21 cellular contexts compared by ENCODE assay signal in genomic region chr1:19786988-19787423, GRCh38. TPM values are rescaled to one million over a fixed set of nuclear protein-coding genes. Genes with fewer than 3 reads are reported as not detected.
A peak's percentile ranks its signal among the peaks of the same experiment; 100 is the strongest.
DNase-seq lines count a peak whose midpoint lies in the region; ATAC-seq, FAIRE-seq and TF ChIP-seq lines count a peak whose summit lies in the region.
"Had no signal": no experiment of that assay in that cellular context is flagged by ENCODE, and none has a peak within 500 bp of the region (broad histone marks: within the 10 kb centered on the region; RNA-seq: fewer than 3 reads in every experiment).

No MANE protein-coding gene starts in this region.

- H3K27ac ChIP-seq in 22Rv1 (peak overlapping the region; percentile 34), HUES48 (ENCODE audit: low read depth, low read length) (no peak overlapping the region), H1 (ENCODE audit: low read depth, low read length) (no peak overlapping the region), mesendoderm (ENCODE audit: low read depth, low read length) (no peak overlapping the region), right cardiac atrium (ENCODE audit: low read length) (no peak overlapping the region), OCI-LY7 (ENCODE audit: low read depth, low read length, poor library complexity, severe bottlenecking) (no peak overlapping the region)
- H3K27ac ChIP-seq: KMS-11, SK-N-MC, vagina had no signal

- H3K4me3 Mint-ChIP-seq in activated T-helper 17 cell treated with anti-CD3 and anti-CD28 coated beads, Interleukin-2, amount 50 U/mL, for 72 hours, result no peak overlapping the region
- H3K4me3 Mint-ChIP-seq: activated naive CD8-positive, alpha-beta T cell treated with anti-CD3 and anti-CD28 coated beads for 36 hours; activated T-cell treated with anti-CD3 and anti-CD28 coated beads, Interleukin-2, amount 50 U/mL, for 4 hours; stimulated activated memory B cell treated with anti-CD40 and anti-IgM and Interleukin-4, amounts not matched to agents 10 μg/mL and 1 μg/mL and 100 μg/mL, for 72 hours had no signal

- H3K9me3 ChIP-seq in HUES48 (ENCODE audit: control insufficient read depth, insufficient read depth, low read length), result no peaks in the 10 kb centered on the region
- no peaks in the 10 kb centered on the region for H3K9me3 ChIP-seq in H1 (ENCODE audit: insufficient read depth in 2 of 2, low read depth in 1 of 2, low read length in 1 of 2)
- no peaks in the 10 kb centered on the region for H3K9me3 ChIP-seq in right cardiac atrium (ENCODE audit: control insufficient read depth, low read length)
- no peaks in the 10 kb centered on the region for H3K9me3 ChIP-seq in OCI-LY7 (ENCODE audit: low read length)
- H3K9me3 ChIP-seq: vagina had no signal

- no peaks in the 10 kb centered on the region for H3K23me2 ChIP-seq in H1 (ENCODE audit: low read depth, low read length)

- DNase-seq in H1 (ENCODE audit: low read depth in 1 of 2, low spot score in 2 of 2) (peak in 1 of 2 experiments; percentile 70), mesendoderm (peak; percentile 91), right cardiac atrium (no peak), OCI-LY7 (ENCODE audit: low spot score) (no peak)
- DNase-seq: activated CD4-positive, alpha-beta T cell treated with anti-CD3 and anti-CD28 coated beads, Interleukin-2, amount 50 U/mL, for 1 hour; activated naive CD8-positive, alpha-beta T cell treated with anti-CD3 and anti-CD28 coated beads for 36 hours; activated T-cell treated with anti-CD3 and anti-CD28 coated beads, Interleukin-2, amount 50 U/mL, for 4 hours; GF-D8; mesenchymal stem cell; NCI-H1105; NCI-H2227 treated with DMSO at 0.1 percent for 48 hours; occipital lobe; OCI-M1 had no signal

- peaks cover 43% of the 10 kb centered on the region for H3K36me3 Mint-ChIP-seq in activated T-helper 17 cell treated with anti-CD3 and anti-CD28 coated beads, Interleukin-2, amount 50 U/mL, for 72 hours (ENCODE audit: low read depth)

- no peaks in the 10 kb centered on the region for H3K9me3 Mint-ChIP-seq in activated T-helper 17 cell treated with anti-CD3 and anti-CD28 coated beads, Interleukin-2, amount 50 U/mL, for 72 hours
- H3K9me3 Mint-ChIP-seq: activated naive CD8-positive, alpha-beta T cell treated with anti-CD3 and anti-CD28 coated beads for 36 hours; activated T-cell treated with anti-CD3 and anti-CD28 coated beads, Interleukin-2, amount 50 U/mL, for 4 hours; stimulated activated memory B cell treated with anti-CD40 and anti-IgM and Interleukin-4, amounts not matched to agents 10 μg/mL and 1 μg/mL and 100 μg/mL, for 72 hours had no signal

- H4K8ac ChIP-seq in H1 (ENCODE audit: extremely low read depth, insufficient read depth, low read length) (no peak overlapping the region), mesendoderm (ENCODE audit: low read depth, low read length) (no peak overlapping the region)

- H4K20me1 ChIP-seq in H1 (replicated peaks in 1 of 2; ENCODE audit: control insufficient read depth in 1 of 2, insufficient read depth in 2 of 2, low read length in 2 of 2), result no peaks in the 10 kb centered on the region
- no peaks in the 10 kb centered on the region for H4K20me1 ChIP-seq in OCI-LY7 (ENCODE audit: insufficient read depth, low read length)

- FAIRE-seq in H1 (lab: Jason Lieb, UNC), result peak; percentile 89

- TF ChIP-seq EP300 in H1 (IDR thresholded peaks at IDR 0.05; ENCODE audit: borderline replicate concordance in 1 of 2, low read depth in 2 of 2, low read length in 2 of 2), result peak in 1 of 2 experiments; percentile 35; a peak in 1 of 3 replicates

- H3K4me3 ChIP-seq in HUES48 (ENCODE audit: low read depth, low read length) (0 out of 2 replicates have a peak overlapping the region, but pooled peaks have one; percentile 7), H1 (ENCODE audit: extremely low read depth in 1 of 4, insufficient read depth in 2 of 4, low read depth in 3 of 4, low read length in 4 of 4) (peak overlapping the region in 3 of 4 experiments; percentile 26 to 38 (median 28); a peak in 4 of 8 replicates), mesendoderm (ENCODE audit: low read length) (no peak overlapping the region), right cardiac atrium (ENCODE audit: low read length) (no peak overlapping the region), OCI-LY7 (ENCODE audit: low read depth, low read length, poor library complexity, severe bottlenecking) (no peak overlapping the region)
- H3K4me3 ChIP-seq: SK-N-MC, vagina had no signal

- TF ChIP-seq POLR2A in H1 (IDR thresholded peaks at IDR 0.05; ENCODE audit: control extremely low read depth in 1 of 2, low read depth in 2 of 2, low read length in 2 of 2), result 0 out of 3 replicates have a peak, but pooled peaks of 1 of the 2 experiments have one; percentile 20

- no TSS peak for BruUV-seq in OCI-LY7 (replicated peaks; lab: Mats Ljungman, UMichigan)

- H3K56ac ChIP-seq in H1 (replicated peaks; ENCODE audit: insufficient read length, low read depth, low read length) (no peak overlapping the region), mesendoderm (ENCODE audit: low read length) (peak overlapping the region; percentile 84)

- H3K23ac ChIP-seq in H1 (ENCODE audit: insufficient read length), result no peak overlapping the region
- peak overlapping the region; percentile 59 for H3K23ac ChIP-seq in mesendoderm (ENCODE audit: low read length)

- peak overlapping the region; percentile 99 for H2BK20ac ChIP-seq in H1 (ENCODE audit: low read length)

- H2AFZ ChIP-seq in H1 (ENCODE audit: low read length), result no peak overlapping the region
- H2AFZ ChIP-seq in OCI-LY7 (ENCODE audit: low read length), result no peak overlapping the region

- H2BK5ac ChIP-seq in H1 (ENCODE audit: low read depth, low read length) (peak overlapping the region; percentile 95; the same call in 1 of the 2 replicates), mesendoderm (ENCODE audit: low read length) (peak overlapping the region; percentile 54)

- H2BK12ac ChIP-seq in H1 (ENCODE audit: low read depth, low read length), result peak overlapping the region; percentile 98; the same call in 1 of the 2 replicates

- H3K4ac ChIP-seq in H1 (replicated peaks; ENCODE audit: insufficient read length, low read depth, low read length), result peak overlapping the region; percentile 98
- H3K4ac ChIP-seq in mesendoderm (ENCODE audit: low read depth, low read length), result no peak overlapping the region

- TF ChIP-seq CTCF in 22Rv1 (IDR thresholded peaks at IDR 0.05), result no peak
- TF ChIP-seq CTCF in H1 (IDR thresholded peaks at IDR 0.05; ENCODE audit: control extremely low read depth in 1 of 3, insufficient read depth in 1 of 3, low read depth in 1 of 3, low read length in 3 of 3), result no peak
- no peak for TF ChIP-seq CTCF in OCI-LY7 (conservative IDR thresholded peaks at IDR 0.05; ENCODE audit: low read length)

- H3K36me3 ChIP-seq in HUES48 (ENCODE audit: control insufficient read depth, insufficient read depth, low read length), result no peaks in the 10 kb centered on the region
- no peaks in the 10 kb centered on the region for H3K36me3 ChIP-seq in H1 (ENCODE audit: control insufficient read depth in 2 of 4, insufficient read depth in 4 of 4, low read length in 3 of 4)
- H3K36me3 ChIP-seq in mesendoderm (ENCODE audit: control insufficient read depth, insufficient read depth, low read length), result no peaks in the 10 kb centered on the region
- H3K36me3 ChIP-seq in OCI-LY7 (ENCODE audit: insufficient read depth, low read length), result no peaks in the 10 kb centered on the region

- H3K79me1 ChIP-seq in H1 (ENCODE audit: low read depth, low read length) (no peaks in the 10 kb centered on the region), mesendoderm (ENCODE audit: low read length) (no peaks in the 10 kb centered on the region)

- 33% methylated on average over 9 of the region's 9 CpGs; no CpG with 5 or more reads in 1 of the 2 experiments for WGBS in H1 (ENCODE audit: extremely low coverage in 1 of 2, insufficient coverage in 1 of 2, insufficient read length in 1 of 2, insufficient replicate concordance in 2 of 2, low coverage in 1 of 2, low lambda C conversion rate in 2 of 2, missing lambda C conversion rate in 1 of 2), 2 experiments
- no CpG with 5 or more reads among the region's 9 CpGs for WGBS in mesendoderm (ENCODE audit: extremely low coverage, insufficient coverage, low lambda C conversion rate)
- 68% methylated on average over 9 of the region's 9 CpGs for WGBS in right cardiac atrium

- H3K4me1 ChIP-seq in HUES48 (ENCODE audit: control insufficient read depth, insufficient read depth, low read length) (peaks cover 16% of the 10 kb centered on the region), H1 (replicated peaks in 1 of 4; ENCODE audit: control insufficient read depth in 3 of 4, insufficient read depth in 4 of 4, low read length in 3 of 4) (peaks cover 8 to 11% (median 10%) of the 10 kb centered on the region in 4 experiments), mesendoderm (ENCODE audit: control insufficient read depth, low read depth, low read length) (peaks cover 7% of the 10 kb centered on the region), right cardiac atrium (ENCODE audit: control insufficient read depth, insufficient read depth, low read length) (no peaks in the 10 kb centered on the region), OCI-LY7 (ENCODE audit: insufficient read depth, low read length, poor library complexity, severe bottlenecking) (no peaks in the 10 kb centered on the region)
- H3K4me1 ChIP-seq: vagina had no signal

- H3K9ac ChIP-seq in HUES48 (ENCODE audit: low read depth, low read length) (no peak overlapping the region), H1 (replicated peaks in 1 of 4; ENCODE audit: extremely low read depth in 1 of 4, low read depth in 3 of 4, low read length in 3 of 4) (no peak overlapping the region), mesendoderm (ENCODE audit: low read length) (peak overlapping the region; percentile 32)
- H3K9ac ChIP-seq: KMS-11 had no signal

- no peak overlapping the region for H3K27ac Mint-ChIP-seq in activated T-helper 17 cell treated with anti-CD3 and anti-CD28 coated beads, Interleukin-2, amount 50 U/mL, for 72 hours
- H3K27ac Mint-ChIP-seq: activated naive CD8-positive, alpha-beta T cell treated with anti-CD3 and anti-CD28 coated beads for 36 hours; stimulated activated memory B cell treated with anti-CD40 and anti-IgM and Interleukin-4, amounts not matched to agents 10 μg/mL and 1 μg/mL and 100 μg/mL, for 72 hours had no signal

- peak overlapping the region; percentile 88 for H4K91ac ChIP-seq in H1 (replicated peaks; ENCODE audit: insufficient read length, low read length)

- H4K5ac ChIP-seq in H1 (ENCODE audit: insufficient read length, low read depth, low read length) (peak overlapping the region; percentile 44), mesendoderm (ENCODE audit: low read length) (no peak overlapping the region)

- H3K4me1 Mint-ChIP-seq in activated T-helper 17 cell treated with anti-CD3 and anti-CD28 coated beads, Interleukin-2, amount 50 U/mL, for 72 hours, result peaks cover 12% of the 10 kb centered on the region

- H2BK15ac ChIP-seq in H1 (ENCODE audit: low read length) (peak overlapping the region; percentile 93; the same call in 1 of the 2 replicates), mesendoderm (replicated peaks; ENCODE audit: low read depth) (no peak overlapping the region)

- H3K14ac ChIP-seq in H1 (ENCODE audit: insufficient read length), result no peak overlapping the region

- no peaks in the 10 kb centered on the region for H3K9me2 ChIP-seq in OCI-LY7 (ENCODE audit: insufficient read depth, low read length)

- TF ChIP-seq RAD21 in H1 (IDR thresholded peaks at IDR 0.05 in 1 of 2, conservative IDR thresholded peaks at IDR 0.05 in 1 of 2; ENCODE audit: low read depth in 2 of 2, low read length in 2 of 2), result peak; percentile 21 to 37; a peak in 3 of 4 replicates

- no peaks in the 10 kb centered on the region for H3K27me3 Mint-ChIP-seq in activated T-helper 17 cell treated with anti-CD3 and anti-CD28 coated beads, Interleukin-2, amount 50 U/mL, for 72 hours
- H3K27me3 Mint-ChIP-seq: activated naive CD8-positive, alpha-beta T cell treated with anti-CD3 and anti-CD28 coated beads for 36 hours; stimulated activated memory B cell treated with anti-CD40 and anti-IgM and Interleukin-4, amounts not matched to agents 10 μg/mL and 1 μg/mL and 100 μg/mL, for 72 hours had no signal

- H3K27me3 ChIP-seq in HUES48 (ENCODE audit: control insufficient read depth, insufficient read depth, low read length) (peaks cover 39% of the 10 kb centered on the region), H1 (replicated peaks in 1 of 4; ENCODE audit: control insufficient read depth in 3 of 4, extremely low read depth in 1 of 4, insufficient read depth in 3 of 4, low read length in 3 of 4) (peaks cover 2 to 20% (median 15%) of the 10 kb centered on the region in 4 experiments), mesendoderm (ENCODE audit: insufficient read depth, low read length, poor library complexity) (no peaks in the 10 kb centered on the region), right cardiac atrium (ENCODE audit: control insufficient read depth, insufficient read depth) (no peaks in the 10 kb centered on the region)
- H3K27me3 ChIP-seq: vagina had no signal

- H3K79me2 ChIP-seq in H1 (ENCODE audit: control insufficient read depth in 1 of 2, insufficient read depth in 2 of 2, low read length in 2 of 2) (no peaks in the 10 kb centered on the region), mesendoderm (ENCODE audit: control insufficient read depth, insufficient read depth, low read length) (no peaks in the 10 kb centered on the region), OCI-LY7 (ENCODE audit: insufficient read depth, low read depth, low read length) (no peaks in the 10 kb centered on the region)

- H2BK120ac ChIP-seq in H1 (replicated peaks; ENCODE audit: low read depth, low read length) (no peak overlapping the region), mesendoderm (ENCODE audit: low read depth, low read length) (no peak overlapping the region)

- H3K18ac ChIP-seq in H1 (ENCODE audit: extremely low read depth, low read length) (peak overlapping the region; percentile 68; the same call in 1 of the 2 replicates), mesendoderm (ENCODE audit: low read length) (peak overlapping the region; percentile 9)

- H2AK5ac ChIP-seq in H1 (ENCODE audit: low read depth, low read length) (no peak overlapping the region), mesendoderm (ENCODE audit: low read length) (no peak overlapping the region)

- H3K4me2 ChIP-seq in H1 (ENCODE audit: insufficient read depth in 1 of 2, low read depth in 2 of 2, low read length in 2 of 2), result peak overlapping the region; percentile 60 to 82
- peak overlapping the region; percentile 10 for H3K4me2 ChIP-seq in mesendoderm (ENCODE audit: low read length)
- no peak overlapping the region for H3K4me2 ChIP-seq in OCI-LY7 (ENCODE audit: low read length)
- H3K4me2 ChIP-seq: KMS-11 had no signal

- ATAC-seq in right cardiac atrium, result no peak
- no peak for ATAC-seq in activated T-helper 17 cell treated with anti-CD3 and anti-CD28 coated beads, Interleukin-2, amount 50 U/mL, for 72 hours (replicated peaks)
- no peak for ATAC-seq in HG02588 (IDR thresholded peaks at IDR 0.05; ENCODE audit: unreplicated experiment)
- ATAC-seq: activated T-cell treated with anti-CD3 and anti-CD28 coated beads, Interleukin-2, amount 50 U/mL, for 4 hours; stimulated activated memory B cell treated with anti-CD40 and anti-IgM and Interleukin-4, amounts not matched to agents 10 μg/mL and 1 μg/mL and 100 μg/mL, for 72 hours had no signal

- intact Hi-C loops in right cardiac atrium (cut with DNase I), result no loop called here
- intact Hi-C loops in OCI-LY7 (cut with micrococcal nuclease; ENCODE audit: unreplicated experiment), result no loop called here

- POLR2A ChIA-PET in H1 (lab: Charles Lee; ENCODE audit: partially characterized antibody), result interaction anchor here (0.8 to 1.7 kb wide), 4 partner anchors 9 to 96 kb away, joined by 3 to 5 read pairs (median 4); no protein-coding TSS in a partner anchor
- POLR2A ChIA-PET in OCI-LY7 (lab: Charles Lee), result interaction anchor here (0.5 kb wide), 1 partner anchor 65 kb away, joined by 3 read pairs; no protein-coding TSS in a partner anchor

- CTCF ChIA-PET in H1 (lab: Charles Lee; ENCODE audit: partially characterized antibody), result interaction anchor here (0.7 to 2.0 kb wide), 10 partner anchors 9 to 63 kb away, joined by 3 to 9 read pairs (median 4); no protein-coding TSS in a partner anchor
- CTCF ChIA-PET in OCI-LY7 (lab: Charles Lee; ENCODE audit: unreplicated experiment), result no interaction called here

RNA-seq across cellular contexts. Expression of gene TMCO4, which starts 12.7 kb away (rescaled TPM):
- total RNA-seq in H1 (2021; fragmentation: NEBNext Ultra II Directional; extraction: Animal tissue kit (Norgen Biotek cat#: 25700)), result 3.0 and 3.1 TPM in 2 replicates
- polyA plus RNA-seq in H1 (2011; rRNA removed) (3.1 and 3.6 TPM in 2 replicates), right cardiac atrium (8.4 TPM)
- polyA plus RNA-seq in H1 (2011; cell fraction: cytosol; rRNA removed), result 4.0 TPM
- polyA plus RNA-seq in H1 (2011; cell fraction: nucleus; rRNA removed), result 4.4 TPM
- 2.1 to 4.3 TPM (median 3.2 TPM) in 4 replicates for polyA plus RNA-seq in H1 (2012, experiment 1 of 2)
- 2.9 TPM for polyA plus RNA-seq in H1 (2012, experiment 2 of 2)
- 2.7 TPM for polyA plus RNA-seq in H1 (2013, experiment 1 of 2)
- 3.2 TPM for polyA plus RNA-seq in H1 (2013, experiment 2 of 2)
- polyA minus RNA-seq in H1 (2011; rRNA and poly(A)+ RNA removed), result 3.2 TPM in 2 replicates
- polyA minus RNA-seq in H1 (2011; cell fraction: cytosol; rRNA and poly(A)+ RNA removed), result 3.6 TPM
- 3.7 TPM for polyA minus RNA-seq in H1 (2011; cell fraction: nucleus; rRNA and poly(A)+ RNA removed)
- 7.0 TPM for polyA plus RNA-seq in mesendoderm (2013, experiment 1 of 2)
- polyA plus RNA-seq in mesendoderm (2013, experiment 2 of 2), result 8.0 TPM
- total RNA-seq in right cardiac atrium (10 to 100 TPM; 10.4 to 11.5 (median 11.0) TPM), OCI-LY7 (2022) (7.8 and 8.1 TPM in 2 replicates)
- 10 to 100 TPM in 1 of 2 donors, 1 to 10 TPM in 1; 8.9 to 12.6 TPM for total RNA-seq in activated T-helper 17 cell treated with anti-CD3 and anti-CD28 coated beads, Interleukin-2, amount 50 U/mL, for 72 hours
- 0.31 and 1.2 TPM in 2 replicates for total RNA-seq in OCI-LY7 (2014; rRNA removed; shearing (Covaris generic))

RNA-seq across cellular contexts. Expression of gene RNF186, which starts 28.1 kb away (rescaled TPM):
- not detected in 2 replicates for total RNA-seq in H1 (2021; fragmentation: NEBNext Ultra II Directional; extraction: Animal tissue kit (Norgen Biotek cat#: 25700))
- polyA plus RNA-seq in H1 (2011; rRNA removed), result 0.05 TPM in 1 of 2 replicates, not detected in the other
- not detected for polyA plus RNA-seq in H1 (2011; cell fraction: cytosol; rRNA removed)
- polyA plus RNA-seq in H1 (2011; cell fraction: nucleus; rRNA removed), result not detected
- not detected in 4 replicates for polyA plus RNA-seq in H1 (2012, experiment 1 of 2)
- polyA plus RNA-seq in H1 (2012, experiment 2 of 2), result not detected
- not detected for polyA plus RNA-seq in H1 (2013, experiment 1 of 2)
- not detected for polyA plus RNA-seq in H1 (2013, experiment 2 of 2)
- polyA minus RNA-seq in H1 (2011; rRNA and poly(A)+ RNA removed), result not detected in 2 replicates
- polyA minus RNA-seq in H1 (2011; cell fraction: cytosol; rRNA and poly(A)+ RNA removed), result not detected
- not detected for polyA minus RNA-seq in H1 (2011; cell fraction: nucleus; rRNA and poly(A)+ RNA removed)
- not detected for polyA plus RNA-seq in mesendoderm (2013, experiment 1 of 2)
- polyA plus RNA-seq in mesendoderm (2013, experiment 2 of 2), result not detected
- not detected for total RNA-seq in right cardiac atrium
- polyA plus RNA-seq in right cardiac atrium, result not detected
- not detected for total RNA-seq in activated T-helper 17 cell treated with anti-CD3 and anti-CD28 coated beads, Interleukin-2, amount 50 U/mL, for 72 hours
- total RNA-seq in OCI-LY7 (2014; rRNA removed; shearing (Covaris generic)), result not detected in 2 replicates
- total RNA-seq in OCI-LY7 (2022), result not detected in 2 replicates
- total RNA-seq: activated naive CD8-positive, alpha-beta T cell treated with anti-CD3 and anti-CD28 coated beads for 36 hours; activated T-cell treated with anti-CD3 and anti-CD28 coated beads, Interleukin-2, amount 50 U/mL, for 4 hours; occipital lobe; vagina had no signal

Comparison
In these comparisons a context has a peak if more than half of its experiments do, and no peak if none do; other contexts are left out.
1. H3K4me3 ChIP-seq: peak in HUES48 (single experiment) and H1 (3 of 4); none in mesendoderm (single experiment), right cardiac atrium (single experiment) and OCI-LY7 (single experiment).